19 cellular contexts compared by ENCODE assay signal in the genomic region with DNA sequence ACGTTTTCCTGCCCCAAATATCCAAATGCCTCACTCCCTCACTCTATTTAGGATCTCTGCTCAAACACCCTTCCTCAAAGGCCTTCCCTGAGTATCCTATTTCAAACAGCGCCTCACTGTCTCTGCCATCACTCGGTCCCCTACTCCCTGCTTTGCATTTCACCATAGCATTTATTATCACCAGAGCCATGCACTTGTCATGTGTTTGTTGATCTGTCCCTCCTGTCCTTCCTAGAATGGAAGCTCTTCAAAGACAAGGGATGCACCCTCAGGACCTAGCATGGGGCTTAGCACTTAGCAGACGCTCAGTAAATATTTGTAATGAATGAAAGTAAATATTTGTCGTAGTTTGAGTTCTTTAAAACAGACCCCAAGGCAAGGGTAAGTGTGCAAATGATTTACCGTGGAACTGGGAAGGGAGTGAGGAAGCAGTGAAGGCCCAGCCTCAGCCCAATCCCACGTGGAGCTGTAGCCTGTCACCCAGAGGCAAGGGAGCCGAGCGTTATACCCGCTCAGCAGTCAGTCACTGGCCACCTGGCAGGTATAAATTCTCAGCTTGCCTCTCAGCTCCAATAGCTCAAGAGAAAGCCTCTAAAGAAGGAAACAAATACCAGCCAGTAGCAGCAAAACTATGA.
"Had no signal": no experiment of that assay in that cellular context is flagged by ENCODE, and none has a peak within 500 bp of the region (broad histone marks: within the 10 kb centered on the region; RNA-seq: fewer than 3 reads in every experiment).

No MANE protein-coding gene starts in this region.

- H3K4me1 Mint-ChIP-seq: mesothelial cell of epicardium had no signal

- H3K27ac Mint-ChIP-seq: activated CD4-positive, alpha-beta memory T cell treated with anti-CD3 and anti-CD28 coated beads for 36 hours; activated naive CD8-positive, alpha-beta T cell treated with anti-CD3 and anti-CD28 coated beads, Interleukin-2, amount 10 ng/mL, durations not matched to agents 7 days and 5 days; activated T-cell treated with anti-CD3 and anti-CD28 coated beads, Interleukin-2, amount 50 U/mL, for 24 hours; activated T-helper 2 cell treated with anti-CD3 and anti-CD28 coated beads, Interferon-gamma antibody, Interleukin-2, Interleukin-4, amounts not matched to agents 10 μg/mL and 5 μg/mL and 100 μg/mL, durations not matched to agents 14 hours and 24 hours and 36 hours; mesothelial cell of epicardium; natural killer cell treated with Interleukin-12 subunit alpha and Interleukin-12 subunit beta and Interleukin-15 and Interleukin-18, amount 100 ng/mL, for 72 hours had no signal

- DNase-seq: activated CD4-positive, alpha-beta memory T cell treated with anti-CD3 and anti-CD28 coated beads for 36 hours; activated CD4-positive, alpha-beta T cell treated with anti-CD3 and anti-CD28 coated beads for 4 hours; activated naive CD4-positive, alpha-beta T cell treated with Interleukin-2 at 50 U/mL for 16 hours; activated naive CD8-positive, alpha-beta T cell treated with anti-CD3 and anti-CD28 coated beads, Interleukin-2, amount 10 ng/mL, durations not matched to agents 7 days and 5 days; activated T-cell treated with anti-CD3 and anti-CD28 coated beads, Interleukin-2, amount 50 U/mL, for 24 hours; amygdala; dermis blood vessel endothelial cell; effector memory CD4-positive, alpha-beta T cell; esophagus squamous epithelium; islet precursor cell; left colon; nucleus accumbens; retina; stimulated activated naive CD4-positive, alpha-beta T cell treated with Interleukin-2 at 50 U/mL for 16 hours; thyroid gland; WERI-Rb-1 had no signal

- H3K36me3 Mint-ChIP-seq: activated CD4-positive, alpha-beta memory T cell treated with anti-CD3 and anti-CD28 coated beads for 36 hours; activated naive CD8-positive, alpha-beta T cell treated with anti-CD3 and anti-CD28 coated beads, Interleukin-2, amount 10 ng/mL, durations not matched to agents 7 days and 5 days; mesothelial cell of epicardium; natural killer cell treated with Interleukin-12 subunit alpha and Interleukin-12 subunit beta and Interleukin-15 and Interleukin-18, amount 100 ng/mL, for 72 hours had no signal

- H3K9me3 Mint-ChIP-seq: activated CD4-positive, alpha-beta memory T cell treated with anti-CD3 and anti-CD28 coated beads for 36 hours; activated naive CD8-positive, alpha-beta T cell treated with anti-CD3 and anti-CD28 coated beads, Interleukin-2, amount 10 ng/mL, durations not matched to agents 7 days and 5 days; activated T-cell treated with anti-CD3 and anti-CD28 coated beads, Interleukin-2, amount 50 U/mL, for 24 hours; activated T-helper 2 cell treated with anti-CD3 and anti-CD28 coated beads, Interferon-gamma antibody, Interleukin-2, Interleukin-4, amounts not matched to agents 10 μg/mL and 5 μg/mL and 100 μg/mL, durations not matched to agents 14 hours and 24 hours and 36 hours; mesothelial cell of epicardium; natural killer cell treated with Interleukin-12 subunit alpha and Interleukin-12 subunit beta and Interleukin-15 and Interleukin-18, amount 100 ng/mL, for 72 hours had no signal

- H3K4me3 Mint-ChIP-seq: activated CD4-positive, alpha-beta memory T cell treated with anti-CD3 and anti-CD28 coated beads for 36 hours; activated naive CD8-positive, alpha-beta T cell treated with anti-CD3 and anti-CD28 coated beads, Interleukin-2, amount 10 ng/mL, durations not matched to agents 7 days and 5 days; activated T-cell treated with anti-CD3 and anti-CD28 coated beads, Interleukin-2, amount 50 U/mL, for 24 hours; mesothelial cell of epicardium; natural killer cell treated with Interleukin-12 subunit alpha and Interleukin-12 subunit beta and Interleukin-15 and Interleukin-18, amount 100 ng/mL, for 72 hours had no signal
